Comparison of ENCODE assay signal across 14 cellular contexts in the genomic region with DNA sequence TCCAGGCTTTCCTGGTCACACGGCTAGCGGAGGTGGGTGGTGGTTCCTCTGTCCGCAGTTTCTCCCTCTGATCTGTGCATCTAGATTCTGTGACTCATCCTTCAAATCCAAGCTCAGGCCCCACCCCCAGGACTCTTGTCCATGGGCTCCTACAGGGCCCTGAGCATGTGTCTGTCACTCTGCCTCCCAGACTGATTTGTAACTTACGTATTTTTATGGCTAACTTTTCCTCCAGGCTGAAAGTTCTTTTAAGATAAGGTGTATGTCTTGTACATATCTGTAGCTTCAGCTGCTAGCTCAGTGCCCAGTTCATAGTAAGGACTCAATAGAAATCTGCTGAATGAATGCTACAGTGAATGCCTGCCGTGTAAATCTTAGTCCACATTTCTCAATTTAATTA. TPM values are rescaled to one million over a fixed set of nuclear protein-coding genes. Genes with fewer than 3 reads are reported as not detected.
DNase-seq lines count a peak whose midpoint lies in the region; ATAC-seq, FAIRE-seq and TF ChIP-seq lines count a peak whose summit lies in the region.
"Had no signal": no experiment of that assay in that cellular context is flagged by ENCODE, and none has a peak within 500 bp of the region (broad histone marks: within the 10 kb centered on the region; RNA-seq: fewer than 3 reads in every experiment).

No MANE protein-coding gene starts in this region.

- POLR2A ChIA-PET in K562 (lab: Yijun Ruan, JAX): interaction anchor here (0.5 to 0.7 kb wide), 4 partner anchors 134 to 513 kb away, joined by 3 read pairs; no protein-coding TSS in a partner anchor

- CTCF ChIA-PET in Calu3 (lab: Charles Lee): interaction anchor here (0.7 to 1.0 kb wide), 2 partner anchors 11 to 25 kb away, joined by 3 read pairs; no protein-coding TSS in a partner anchor
- CTCF ChIA-PET in K562 (lab: Yijun Ruan, JAX; ENCODE audit: low intra/inter-chr PET ratio): no interaction called here

- no peak overlapping the region for H3K18ac ChIP-seq in H9 (ENCODE audit: insufficient read length, low read depth, low read length)

- H3K27ac Mint-ChIP-seq in Calu3 (ENCODE audit: unreplicated experiment) (no peak overlapping the region), mesothelial cell of epicardium (peak overlapping the region; percentile 24), H9 (no peak overlapping the region; a peak in 1 of 7 replicates)

- no peak overlapping the region for H3K4ac ChIP-seq in H9 (ENCODE audit: low read depth, low read length)

- H2AFZ ChIP-seq in K562 (ENCODE audit: low read depth, low read length): no peak overlapping the region
- H2AFZ ChIP-seq in H9 (ENCODE audit: low read length): no peak overlapping the region

- no peak overlapping the region for H2AK5ac ChIP-seq in H9 (ENCODE audit: insufficient read length, low read length)

- H3K79me2 ChIP-seq in K562 (ENCODE audit: control insufficient read depth, insufficient read depth, low read length) (no peaks in the 10 kb centered on the region), H9 (ENCODE audit: insufficient read depth, low read length) (no peaks in the 10 kb centered on the region)

- no peak overlapping the region for H3K23ac ChIP-seq in H9 (ENCODE audit: insufficient read length, low read depth, low read length)

- peak; percentile 98 for ATAC-seq in K562
- ATAC-seq in left lobe of liver: no peak

- intact Hi-C loops in Calu3 (cut with micrococcal nuclease; ENCODE audit: unreplicated experiment): no loop called here
- intact Hi-C loops in K562 (cut with micrococcal nuclease): no loop called here

- 0% methylated on average over 5 of the region's 5 CpGs for WGBS in K562 (ENCODE audit: insufficient coverage, low coverage, missing lambda C conversion rate)
- WGBS in H9 (ENCODE audit: extremely low coverage, insufficient read length, low lambda C conversion rate): no CpG with 5 or more reads among the region's 5 CpGs

- no peak overlapping the region for H3K9ac ChIP-seq in K562 (ENCODE audit: insufficient read depth in 1 of 2, low read depth in 2 of 2, low read length in 2 of 2)
- no peak overlapping the region for H3K9ac ChIP-seq in H9 (ENCODE audit: extremely low read depth, insufficient read length, low read length)

- H3K4me3 Mint-ChIP-seq in Calu3 (ENCODE audit: low read depth, unreplicated experiment) (no peak overlapping the region), mesothelial cell of epicardium (no peak overlapping the region), H9 (no peak overlapping the region)

- H3K27me3 Mint-ChIP-seq in Calu3 (ENCODE audit: unreplicated experiment): peaks cover 30% of the 10 kb centered on the region
- H3K27me3 Mint-ChIP-seq in mesothelial cell of epicardium (ENCODE audit: low read depth): peaks cover 13% of the 10 kb centered on the region
- H3K27me3 Mint-ChIP-seq in H9 (ENCODE audit: low read depth): peaks cover 7% of the 10 kb centered on the region

- H3K56ac ChIP-seq in H9 (ENCODE audit: insufficient read length, low read depth, low read length): no peak overlapping the region

- no TSS peak for BruUV-seq in Calu3 (replicated peaks; lab: Mats Ljungman, UMichigan)
- no TSS peak for BruUV-seq in K562 (replicated peaks; lab: Mats Ljungman, UMichigan)

- TF ChIP-seq RAD21 in K562 (CRISPR knock-in tag; conservative IDR thresholded peaks at IDR 0.05 in 1 of 2, IDR thresholded peaks at IDR 0.05 in 1 of 2): no peak

- H3K36me3 ChIP-seq in K562 (ENCODE audit: control insufficient read depth, insufficient read depth, low read length): no peaks in the 10 kb centered on the region
- H3K36me3 ChIP-seq: HAP-1 had no signal

- H3K4me1 ChIP-seq in K562 (replicated peaks in 1 of 2; ENCODE audit: control insufficient read depth in 2 of 2, insufficient read depth in 2 of 2, low read length in 2 of 2) (peaks cover 0 to 10% of the 10 kb centered on the region in 2 experiments; a peak in 4 of 5 replicates), H9 (ENCODE audit: insufficient read depth, low read length) (no peaks in the 10 kb centered on the region)
- H3K4me1 ChIP-seq: HAP-1 had no signal

- H3K27me3 ChIP-seq in K562 (ENCODE audit: control insufficient read depth in 2 of 2, insufficient read depth in 2 of 2, low read length in 2 of 2) (peaks cover 0 to 29% of the 10 kb centered on the region in 2 experiments; a peak in 2 of 5 replicates), H9 (ENCODE audit: insufficient read depth, low read length) (no peaks in the 10 kb centered on the region)

- TF ChIP-seq CTCF in Calu3 (IDR thresholded peaks at IDR 0.05; ENCODE audit: unreplicated experiment) (no peak), K562 (IDR thresholded peaks at IDR 0.05 in 2 of 3, conservative IDR thresholded peaks at IDR 0.05 in 1 of 3; ENCODE audit: insufficient read depth in 2 of 3, low read depth in 1 of 3, low read length in 3 of 3) (no peak), mesothelial cell of epicardium (IDR thresholded peaks at IDR 0.05; ENCODE audit: unreplicated experiment) (no peak), H9 (conservative IDR thresholded peaks at IDR 0.05) (no peak)

- no peak overlapping the region for H4K8ac ChIP-seq in H9 (replicated peaks; ENCODE audit: insufficient read length, low read depth, low read length)

- H3K9me3 Mint-ChIP-seq in Calu3 (ENCODE audit: low read depth, unreplicated experiment) (no peaks in the 10 kb centered on the region), mesothelial cell of epicardium (no peaks in the 10 kb centered on the region), H9 (no peaks in the 10 kb centered on the region)

- H2BK15ac ChIP-seq in H9 (ENCODE audit: low read depth, low read length): no peak overlapping the region

- H2BK12ac ChIP-seq in H9 (ENCODE audit: insufficient read length, low read depth, low read length): no peak overlapping the region

- no peaks in the 10 kb centered on the region for H3K23me2 ChIP-seq in H9 (ENCODE audit: insufficient read length, low read depth, low read length, poor library complexity, severe bottlenecking)

- H2BK20ac ChIP-seq in H9 (ENCODE audit: low read depth, low read length, poor library complexity, severe bottlenecking): no peak overlapping the region

- H4K91ac ChIP-seq in H9 (ENCODE audit: insufficient read length, low read depth, low read length): no peak overlapping the region

- no peaks in the 10 kb centered on the region for H3K9me1 ChIP-seq in K562 (ENCODE audit: control insufficient read depth, insufficient read depth, low read length)

- no peak overlapping the region for H3K4me2 ChIP-seq in K562 (ENCODE audit: insufficient read depth, low read length)
- no peak overlapping the region for H3K4me2 ChIP-seq in H9 (ENCODE audit: insufficient read depth, insufficient read length, low read length)

- no peak overlapping the region for H3K27ac ChIP-seq in K562 (ENCODE audit: extremely low read depth, low read depth, low read length)
- H3K27ac ChIP-seq in H9 (ENCODE audit: insufficient read length, low read depth, low read length): no peak overlapping the region
- H3K27ac ChIP-seq: SK-N-MC had no signal

- no peaks in the 10 kb centered on the region for H3K36me3 Mint-ChIP-seq in Calu3 (ENCODE audit: insufficient read depth, unreplicated experiment)
- H3K36me3 Mint-ChIP-seq in mesothelial cell of epicardium: no peaks in the 10 kb centered on the region
- H3K36me3 Mint-ChIP-seq in H9 (ENCODE audit: insufficient read depth in 1 of 3, low read depth in 3 of 3): no peaks in the 10 kb centered on the region; a peak in 1 of 7 replicates

- no peak overlapping the region for H3K4me3 ChIP-seq in K562
- H3K4me3 ChIP-seq: HAP-1, SK-N-MC had no signal

- in situ Hi-C loops in K562 (cut with MboI): no loop called here

- no peaks in the 10 kb centered on the region for H3K79me1 ChIP-seq in H9 (ENCODE audit: insufficient read depth, low read depth, low read length, poor library complexity, severe bottlenecking)

- H3K9me3 ChIP-seq in K562 (replicated peaks; ENCODE audit: control insufficient read depth, insufficient read depth, low read depth, low read length) (no peaks in the 10 kb centered on the region), H9 (ENCODE audit: control insufficient read depth, low read depth, low read length) (no peaks in the 10 kb centered on the region)
- H3K9me3 ChIP-seq: HAP-1 had no signal

- no peak overlapping the region for H3K14ac ChIP-seq in H9 (ENCODE audit: insufficient read depth, low read length)

- FAIRE-seq in K562 (lab: Jason Lieb, UNC): peak; percentile 91

- H3T11ph ChIP-seq in H9 (ENCODE audit: low read length): no peak overlapping the region

- no peak overlapping the region for H2BK120ac ChIP-seq in H9 (ENCODE audit: low read depth, low read length, poor library complexity, severe bottlenecking)

- TF ChIP-seq EP300 in K562 (IDR thresholded peaks at IDR 0.05; ENCODE audit: low read length): peak; percentile 10; the same call in 1 of the 2 replicates

- no peak for TF ChIP-seq POLR2A in K562 (conservative IDR thresholded peaks at IDR 0.05)

- DNase-seq in Calu3 (peak; percentile 42), LoVo (ENCODE audit: low spot score) (peak; percentile 14), K562 (ENCODE audit: extremely low read depth in 1 of 4, low spot score in 3 of 4) (peak; percentile 79 to 83 (median 82)), mesothelial cell of epicardium (ENCODE audit: low spot score in 2 of 2, unreplicated experiment in 2 of 2) (no peak), H9 (no peak), NCI-H1930 (lab: John Stamatoyannopoulos, UW) (no peak), NCI-H146 (lab: John Stamatoyannopoulos, UW) (no peak), left lobe of liver (ENCODE audit: low spot score) (no peak)
- DNase-seq: activated CD8-positive, alpha-beta memory T cell treated with anti-CD3 and anti-CD28 coated beads for 24 hours; amniotic stem cell; foreskin melanocyte had no signal

- no peak overlapping the region for H4K5ac ChIP-seq in H9 (ENCODE audit: insufficient read length, low read depth, low read length)

- no peak overlapping the region for H2BK5ac ChIP-seq in H9 (ENCODE audit: insufficient read length, low read length)

- H3K4me1 Mint-ChIP-seq in Calu3 (ENCODE audit: low read depth, unreplicated experiment) (no peaks in the 10 kb centered on the region), mesothelial cell of epicardium (peaks cover 19% of the 10 kb centered on the region), H9 (peaks cover 15 to 18% of the 10 kb centered on the region in 2 experiments)

- no peaks in the 10 kb centered on the region; the same call in 1 of the 2 replicates for H4K20me1 ChIP-seq in K562 (replicated peaks; ENCODE audit: control insufficient read depth, insufficient read depth, low read length)
- no peaks in the 10 kb centered on the region for H4K20me1 ChIP-seq in H9 (ENCODE audit: control insufficient read depth, insufficient read depth, insufficient read length)

RNA-seq across cellular contexts. Expression of a gene that starts 8.0 kb away (rescaled TPM):
- total RNA-seq in Calu3 (2022) (3.2 and 3.5 TPM in 2 replicates), K562 (2014; rRNA removed) (not detected in 2 replicates), K562 (2014; rRNA removed; fragmentation: Illumina TruSeq; extraction: Trizol) (not detected in 2 replicates), K562 (2015; rRNA removed; fragmentation: Illumina TruSeq; extraction: Trizol) (not detected in 2 replicates), K562 (2021) (not detected in 2 replicates), mesothelial cell of epicardium (5.9 to 6.9 TPM (median 6.8 TPM) in 3 replicates), H9 (2021) (5.9 and 6.3 TPM in 2 replicates), left lobe of liver (0.20 TPM)
- total RNA-seq in K562 (2011; cell fraction: chromatin; rRNA removed; ENCODE audit: low replicate concordance): not detected in 2 replicates
- total RNA-seq in K562 (2011; cell fraction: nucleolus; rRNA removed): not detected in 2 replicates
- not detected in 2 replicates for total RNA-seq in K562 (2011; cell fraction: nucleoplasm; rRNA removed)
- polyA plus RNA-seq in K562 (2011; rRNA removed) (not detected in 2 replicates), K562 (2014; fragmentation: Illumina TruSeq; extraction: Trizol) (not detected in 2 replicates), K562 (2014; fragmentation: Nextera tagmentation; extraction: Ambion mirVana) (not detected), K562 (2014; rRNA removed) (not detected in 2 replicates)
- not detected in 2 replicates for polyA plus RNA-seq in K562 (2011; cell fraction: cytosol; rRNA removed)
- 0.03 TPM in 1 of 2 replicates, not detected in the other for polyA plus RNA-seq in K562 (2011; cell fraction: nucleus; rRNA removed)
- polyA plus RNA-seq in K562 (2012): 0.01 TPM in 1 of 2 replicates, not detected in the other
- polyA minus RNA-seq in K562 (2011; rRNA and poly(A)+ RNA removed): not detected in 2 replicates
- not detected in 2 replicates for polyA minus RNA-seq in K562 (2011; cell fraction: cytosol; rRNA and poly(A)+ RNA removed)
- not detected in 2 replicates for polyA minus RNA-seq in K562 (2011; cell fraction: nucleus; rRNA and poly(A)+ RNA removed)
- total RNA-seq: lung microvascular endothelial cell had no signal

Comparison
In these comparisons a context has a peak if more than half of its experiments do, and no peak if none do; other contexts are left out.
1. DNase-seq: peak in Calu3 (single experiment), LoVo (single experiment) and K562 (4 of 4); none in mesothelial cell of epicardium (0 of 2), H9 (single experiment), NCI-H1930 (0 of 2), NCI-H146 (single experiment) and left lobe of liver (single experiment).